ENCODE assay signal across 8 cellular contexts in the genomic region with DNA sequence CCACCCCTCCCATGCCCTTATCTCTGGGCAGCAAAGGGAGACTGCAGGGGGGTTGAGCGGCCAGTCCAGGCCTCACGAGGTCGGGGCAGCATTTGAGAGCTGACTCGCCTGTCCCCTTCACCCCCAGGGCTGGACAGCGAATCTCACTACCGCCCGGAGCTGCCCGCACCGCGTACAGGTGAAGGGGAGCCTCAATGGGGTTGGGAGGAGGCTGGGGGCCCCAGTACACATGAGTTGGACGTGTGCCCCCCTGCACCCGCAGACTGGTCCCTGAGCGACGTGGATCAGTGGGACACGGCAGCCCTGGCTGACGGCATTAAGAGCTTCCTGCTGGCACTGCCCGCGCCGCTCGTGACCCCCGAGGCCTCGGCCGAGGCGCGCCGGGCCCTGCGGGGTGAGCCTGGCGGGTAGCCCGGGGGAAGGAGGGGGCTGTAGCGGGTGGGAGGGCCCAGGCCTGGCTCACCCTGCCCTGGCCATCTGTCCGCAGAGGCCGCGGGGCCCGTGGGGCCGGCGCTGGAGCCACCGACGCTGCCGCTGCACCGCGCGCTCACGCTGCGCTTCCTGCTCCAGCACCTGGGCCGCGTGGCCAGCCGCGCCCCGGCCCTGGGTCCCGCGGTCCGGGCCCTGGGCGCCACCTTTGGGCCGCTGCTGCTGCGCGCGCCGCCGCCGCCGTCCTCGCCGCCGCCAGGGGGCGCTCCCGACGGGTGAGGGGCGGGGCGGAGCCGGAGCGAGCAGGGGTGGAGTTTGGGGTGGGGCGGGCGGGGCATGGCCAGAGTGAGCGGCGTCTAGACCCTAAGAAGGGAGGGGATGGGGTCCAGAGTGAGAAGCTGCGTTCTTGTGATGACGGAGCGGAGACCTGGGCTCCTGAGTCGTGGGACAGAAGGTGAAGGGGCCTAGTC. TPM values are rescaled to one million over a fixed set of nuclear protein-coding genes. Genes with fewer than 3 reads are reported as not detected.
DNase-seq lines count a peak whose midpoint lies in the region; ATAC-seq and TF ChIP-seq lines count a peak whose summit lies in the region.

No MANE protein-coding gene starts in this region.

- WGBS in testis, 2 donors: 8 to 14% methylated on average over 21 to 37 of the region's 79 CpGs

- no peak for TF ChIP-seq POLR2A in testis (IDR thresholded peaks at IDR 0.05)

- H3K27ac ChIP-seq in 22Rv1: peak overlapping the region; percentile 48; the same call in 1 of the 2 replicates
- no peak overlapping the region for H3K27ac ChIP-seq in PC-3 (ENCODE audit: low read length)
- H3K27ac ChIP-seq in testis: peak overlapping the region; percentile 67 to 83

- H3K79me2 ChIP-seq in PC-3 (ENCODE audit: low read length): 0 out of 2 replicates have a peak, but pooled peaks cover 4% of the 10 kb centered on the region

- TF ChIP-seq CTCF in 22Rv1 (IDR thresholded peaks at IDR 0.05) (peak; percentile 97), GM12875 (IDR thresholded peaks at IDR 0.05; ENCODE audit: borderline replicate concordance, insufficient read depth, low read depth, low read length) (peak; percentile 76), PC-3 (conservative IDR thresholded peaks at IDR 0.05; ENCODE audit: low read depth, low read length) (no peak), foreskin fibroblast (IDR thresholded peaks at IDR 0.05; ENCODE audit: low read depth, low read length) (no peak), omental fat pad (IDR thresholded peaks at IDR 0.05) (peak in 2 of 3 donors; percentile 11 to 55), testis (IDR thresholded peaks at IDR 0.05) (peak; percentile 13 to 86 (median 70))

- intact Hi-C loops in PC-3 (cut with micrococcal nuclease) (no loop called here), testis (cut with DNase I; ENCODE audit: low total_unique reads) (loop anchor here (10.0 kb wide), 1 partner anchor 46 kb away; no protein-coding TSS in a partner anchor)

- H2AFZ ChIP-seq in PC-3 (ENCODE audit: low read length): 0 out of 2 replicates have a peak overlapping the region, but pooled peaks have one; percentile 42

- H3K9me3 ChIP-seq in PC-3 (ENCODE audit: low read length) (no peaks in the 10 kb centered on the region), testis (no peaks in the 10 kb centered on the region)

- POLR2A ChIA-PET in PC-3 (lab: Charles Lee; ENCODE audit: unreplicated experiment): no interaction called here

- H4K20me1 ChIP-seq in PC-3 (ENCODE audit: low read length): no peaks in the 10 kb centered on the region; the same call in 1 of the 2 replicates

- peak; percentile 66 for ATAC-seq in HG03064 (IDR thresholded peaks at IDR 0.05; ENCODE audit: low read depth, unreplicated experiment)
- peak; percentile 89 for ATAC-seq in PC-3
- ATAC-seq in omental fat pad (ENCODE audit: low FRiP score): peak; percentile 82

- H3K4me1 ChIP-seq in PC-3 (ENCODE audit: insufficient read depth, low read length) (peaks cover 9% of the 10 kb centered on the region; the same call in 1 of the 2 replicates), testis (peaks cover 30% of the 10 kb centered on the region)

- H3K4me3 ChIP-seq in GM12875 (ENCODE audit: low read depth, low read length): peak overlapping the region; percentile 52
- no peak overlapping the region for H3K4me3 ChIP-seq in PC-3 (ENCODE audit: low read length)
- peak overlapping the region in 1 of 2 donors; percentile 33 for H3K4me3 ChIP-seq in foreskin fibroblast (ENCODE audit: low read depth in 1 of 2, low read length in 2 of 2)
- H3K4me3 ChIP-seq in testis: peak overlapping the region; percentile 46 to 50

- H3K27me3 ChIP-seq in PC-3 (ENCODE audit: low read length) (no peaks in the 10 kb centered on the region), testis (no peaks in the 10 kb centered on the region)

- H3F3A ChIP-seq in PC-3 (ENCODE audit: low read length, unreplicated experiment): no peaks in the 10 kb centered on the region

- no TSS peak for BruUV-seq in PC-3 (replicated peaks; lab: Mats Ljungman, UMichigan)

- no peaks in the 10 kb centered on the region for H3K9me2 ChIP-seq in PC-3 (replicated peaks; ENCODE audit: low read length)

- peak overlapping the region; percentile 38 for H3K9ac ChIP-seq in PC-3 (ENCODE audit: low read length)

- peaks cover 13% of the 10 kb centered on the region; the same call in 1 of the 2 replicates for H3K36me3 ChIP-seq in PC-3 (ENCODE audit: low read depth, low read length)
- no peaks in the 10 kb centered on the region for H3K36me3 ChIP-seq in testis (ENCODE audit: low read depth, missing control alignments)

- peak overlapping the region; percentile 54 for H3K4me2 ChIP-seq in PC-3 (ENCODE audit: low read length)

- DNase-seq in PC-3 (peak; percentile 78), foreskin fibroblast (peak; percentile 44 to 84), omental fat pad (ENCODE audit: low spot score) (peak; percentile 63), testis (peak; percentile 80)
- peak; percentile 74 for DNase-seq in activated T-helper 9 cell treated with anti-CD3 and anti-CD28 coated beads, Interleukin-2, amount 50 U/mL, for 16 hours (ENCODE audit: low read depth)

- CTCF ChIA-PET in PC-3 (lab: Charles Lee): interaction anchor here (0.6 kb wide), 1 partner anchor 108 kb away, joined by 4 read pairs; no protein-coding TSS in a partner anchor

RNA-seq across cellular contexts. Expression of gene PIK3R2, which starts 8.1 kb away (rescaled TPM):
- 13.9 and 15.8 TPM in 2 replicates for total RNA-seq in PC-3 (2014; rRNA removed)
- 10 to 100 TPM in 1 of 4 donors, 1 to 10 TPM in 3; 6.3 to 11.7 (median 7.4) TPM for total RNA-seq in omental fat pad
- 10 to 100 TPM; 87.6 to 94.3 TPM for total RNA-seq in testis
- 21.0 TPM for polyA plus RNA-seq in testis (ENCODE audit: insufficient read depth, low read depth, low replicate concordance)

RNA-seq across cellular contexts. Expression of gene IFI30, which starts 12.6 kb away (rescaled TPM):
- total RNA-seq in PC-3 (2014; rRNA removed) (31.1 and 35.0 TPM in 2 replicates), omental fat pad (100 to 1,000 TPM in 2 of 4 donors, 10 to 100 TPM in 2; 74.8 to 466 (median 148) TPM), testis (1 to 10 TPM; 3.2 to 7.4 TPM)
- polyA plus RNA-seq in testis (ENCODE audit: insufficient read depth, low read depth, low replicate concordance): 47.6 TPM

RNA-seq across cellular contexts. Expression of gene MPV17L2, which starts 32.0 kb away (rescaled TPM):
- 34.2 and 44.7 TPM in 2 replicates for total RNA-seq in PC-3 (2014; rRNA removed)
- 10 to 100 TPM; 19.6 to 29.7 (median 22.5) TPM for total RNA-seq in omental fat pad
- 10 to 100 TPM; 15.2 to 15.8 TPM for total RNA-seq in testis
- polyA plus RNA-seq in testis (ENCODE audit: insufficient read depth, low read depth, low replicate concordance): 11.2 TPM

RNA-seq across cellular contexts. Expression of gene RAB3A, which starts 42.8 kb away (rescaled TPM):
- total RNA-seq in PC-3 (2014; rRNA removed) (5.7 and 6.7 TPM in 2 replicates), omental fat pad (1 to 10 TPM in 1 of 4 donors, under 1 TPM in 1, not detected in 2; 0.63 to 2.0 TPM), testis (1 to 10 TPM; 2.8 to 4.6 TPM)
- 6.3 TPM for polyA plus RNA-seq in testis (ENCODE audit: insufficient read depth, low read depth, low replicate concordance)

Comparison
In these comparisons a context has a peak if more than half of its experiments do, and no peak if none do; other contexts are left out.
1. CTCF ChIP-seq: peak in 22Rv1 (single experiment), GM12875 (single experiment), omental fat pad (2 of 3) and testis (3 of 3); none in PC-3 (single experiment) and foreskin fibroblast (single experiment).
2. Peak in every context shown above with its lines, with median percentiles within 50 percentile points of each other: ATAC-seq and DNase-seq.